23 cellular contexts compared by ENCODE assay signal in the genomic region with DNA sequence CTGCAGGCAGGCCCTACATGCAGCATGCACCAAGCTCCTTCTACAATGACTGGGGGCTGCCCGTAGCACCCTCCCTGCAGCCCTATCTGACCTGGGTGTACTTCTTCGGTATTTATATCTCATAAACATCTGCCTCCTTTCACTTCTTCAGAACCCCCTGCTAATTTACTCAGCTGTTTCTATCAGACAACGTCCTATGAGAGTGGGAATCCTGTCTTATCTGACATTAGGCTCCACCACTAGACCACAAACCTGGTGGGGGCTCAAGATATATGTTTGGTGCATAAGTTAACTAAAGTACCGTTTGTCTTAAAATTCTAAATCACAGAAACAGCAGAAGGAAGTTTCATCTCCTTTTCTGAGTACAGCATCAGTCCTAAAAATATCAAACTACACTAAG.
"Had no signal": no experiment of that assay in that cellular context is flagged by ENCODE, and none has a peak within 500 bp of the region (broad histone marks: within the 10 kb centered on the region; RNA-seq: fewer than 3 reads in every experiment).

No MANE protein-coding gene starts in this region.

- H3K27me3 Mint-ChIP-seq: activated naive CD8-positive, alpha-beta T cell treated with anti-CD3 and anti-CD28 coated beads for 36 hours; naive thymus-derived CD8-positive, alpha-beta T cell; T-helper 17 cell had no signal

- DNase-seq: activated CD4-positive, alpha-beta T cell treated with anti-CD3 and anti-CD28 coated beads for 4 hours; activated CD4-positive, alpha-beta T cell treated with anti-CD3 and anti-CD28 coated beads, Interleukin-2, amount 50 U/mL, for 4 hours; activated effector memory CD4-positive, alpha-beta T cell treated with Interleukin-2 at 50 U/mL for 16 hours; activated naive CD4-positive, alpha-beta T cell treated with Interleukin-2 at 50 U/mL for 16 hours; activated naive CD8-positive, alpha-beta T cell treated with anti-CD3 and anti-CD28 coated beads for 36 hours; amniotic stem cell; brain microvascular endothelial cell; cortex of kidney; foreskin fibroblast; heart left ventricle; midbrain; naive thymus-derived CD8-positive, alpha-beta T cell; occipital lobe; stimulated activated CD4-positive, alpha-beta T cell treated with anti-CD3 and anti-CD28 coated beads, Interleukin-15, amount 100 ng/mL, for 24 hours; stimulated activated CD4-positive, alpha-beta T cell treated with anti-CD3 and anti-CD28 coated beads, Interleukin-2, amount 100 ng/mL, for 24 hours; stimulated activated naive CD4-positive, alpha-beta T cell; T-helper 17 cell; T1000 had no signal

- H3K4me1 Mint-ChIP-seq: neural crest cell had no signal

- H3K27ac Mint-ChIP-seq: T-helper 17 cell had no signal

- H3K9me3 Mint-ChIP-seq: activated naive CD8-positive, alpha-beta T cell treated with anti-CD3 and anti-CD28 coated beads for 36 hours; naive thymus-derived CD8-positive, alpha-beta T cell; neural crest cell had no signal

- H3K27ac ChIP-seq: brain microvascular endothelial cell, heart left ventricle, parathyroid adenoma, right atrium auricular region, tibial nerve had no signal

- H3K4me3 Mint-ChIP-seq: activated naive CD8-positive, alpha-beta T cell treated with anti-CD3 and anti-CD28 coated beads for 36 hours; neural crest cell; T-helper 17 cell had no signal

- ATAC-seq: esophagus mucosa; naive thymus-derived CD8-positive, alpha-beta T cell; T-helper 17 cell had no signal
